Comparison of ENCODE assay signal across 19 cellular contexts in the genomic region with DNA sequence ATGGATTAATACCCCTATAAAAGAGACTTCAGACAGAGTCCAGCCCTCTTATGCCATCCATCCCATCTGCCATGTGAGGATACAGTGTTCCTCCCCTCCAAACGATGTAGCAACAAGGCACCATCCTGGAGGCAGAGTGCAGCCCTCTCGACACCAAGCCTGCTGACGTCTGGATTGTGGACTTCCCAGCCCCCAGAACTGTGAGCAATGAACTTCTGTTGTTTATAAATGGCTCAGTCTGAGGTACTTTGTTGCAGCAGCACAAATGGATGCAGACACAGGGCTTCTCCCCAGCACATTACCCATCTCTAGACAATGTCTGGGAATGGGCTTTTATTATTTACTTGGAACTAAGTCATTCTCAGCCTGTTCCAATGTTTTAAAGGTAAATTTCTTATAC.
"Had no signal": no experiment of that assay in that cellular context is flagged by ENCODE, and none has a peak within 500 bp of the region (broad histone marks: within the 10 kb centered on the region; RNA-seq: fewer than 3 reads in every experiment).

No MANE protein-coding gene starts in this region.

- DNase-seq: colonic mucosa; dermis blood vessel endothelial cell; effector CD4-positive, alpha-beta T cell; endodermal cell; erythroblast; foreskin keratinocyte; heart right ventricle; mammary epithelial cell; natural killer cell; ovary; psoas muscle; stimulated activated CD4-positive, alpha-beta T cell treated with anti-CD3 and anti-CD28 coated beads, Interleukin-2, amount 100 ng/mL, for 24 hours; stimulated activated CD4-positive, alpha-beta T cell treated with anti-CD3 and anti-CD28 coated beads, Interleukin-4, amount 100 ng/mL, for 4 hours; stimulated activated naive B cell treated with anti-CD40 and anti-IgM and Interleukin-4, amounts not matched to agents 10 μg/mL and 1 μg/mL and 100 μg/mL, for 72 hours; stimulated activated naive CD8-positive, alpha-beta T cell treated with anti-CD3 and anti-CD28 coated beads, Interleukin-15, amount 100 ng/mL, for 72 hours; trophoblast cell had no signal

- H3K36me3 Mint-ChIP-seq: natural killer cell had no signal

- H3K27ac ChIP-seq: colonic mucosa, foreskin keratinocyte, heart right ventricle, ovary, psoas muscle had no signal

- ATAC-seq: foreskin keratinocyte; heart right ventricle; left lobe of liver; natural killer cell; psoas muscle; sciatic nerve; stimulated activated naive B cell treated with anti-CD40 and anti-IgM and Interleukin-4, amounts not matched to agents 10 μg/mL and 1 μg/mL and 100 μg/mL, for 72 hours; stimulated activated naive CD8-positive, alpha-beta T cell treated with anti-CD3 and anti-CD28 coated beads, Interleukin-15, amount 100 ng/mL, for 72 hours had no signal

- H3K27ac Mint-ChIP-seq: endodermal cell; natural killer cell; stimulated activated naive B cell treated with anti-CD40 and anti-IgM and Interleukin-4, amounts not matched to agents 10 μg/mL and 1 μg/mL and 100 μg/mL, for 72 hours; stimulated activated naive CD8-positive, alpha-beta T cell treated with anti-CD3 and anti-CD28 coated beads, Interleukin-15, amount 100 ng/mL, for 72 hours had no signal

- H3K4me3 Mint-ChIP-seq: endodermal cell; natural killer cell; neural crest cell; stimulated activated naive B cell treated with anti-CD40 and anti-IgM and Interleukin-4, amounts not matched to agents 10 μg/mL and 1 μg/mL and 100 μg/mL, for 72 hours; stimulated activated naive CD8-positive, alpha-beta T cell treated with anti-CD3 and anti-CD28 coated beads, Interleukin-15, amount 100 ng/mL, for 72 hours had no signal

- H3K9me3 Mint-ChIP-seq: endodermal cell had no signal
